Comparison of ENCODE assay signal across 27 cellular contexts in genomic region chr19:32646556-32646955, GRCh38. TPM values are rescaled to one million over a fixed set of nuclear protein-coding genes. Genes with fewer than 3 reads are reported as not detected.
DNase-seq lines count a peak whose midpoint lies in the region; ATAC-seq, FAIRE-seq and TF ChIP-seq lines count a peak whose summit lies in the region.
"Had no signal": no experiment of that assay in that cellular context is flagged by ENCODE, and none has a peak within 500 bp of the region (broad histone marks: within the 10 kb centered on the region; RNA-seq: fewer than 3 reads in every experiment).

No MANE protein-coding gene starts in this region.

- peaks cover 49% of the 10 kb centered on the region for H3K4me1 Mint-ChIP-seq in activated CD8-positive, alpha-beta memory T cell treated with anti-CD3 and anti-CD28 coated beads, Interleukin-2, amount 10 ng/mL, durations not matched to agents 7 days and 5 days
- peaks cover 9% of the 10 kb centered on the region for H3K4me1 Mint-ChIP-seq in activated T-helper 17 cell treated with anti-CD3 and anti-CD28 coated beads, Interleukin-2, amount 50 U/mL, for 72 hours
- H3K4me1 Mint-ChIP-seq in stimulated activated memory B cell treated with anti-CD40 and anti-IgM and Interleukin-4, amounts not matched to agents 10 μg/mL and 1 μg/mL and 100 μg/mL, for 72 hours: peaks cover 15% of the 10 kb centered on the region

- no peak overlapping the region for H3K4me3 ChIP-seq in vagina
- H3K4me3 ChIP-seq: A549, gastroesophageal sphincter, hepatocyte had no signal

- CTCF ChIA-PET in activated CD8-positive, alpha-beta memory T cell treated with anti-CD3 and anti-CD28 coated beads, Interleukin-2, amount 10 ng/mL, durations not matched to agents 7 days and 5 days (lab: Charles Lee): interaction anchor here (1.1 to 1.9 kb wide), 2 partner anchors 22 to 46 kb away, joined by 3 to 5 read pairs; no protein-coding TSS in a partner anchor

- H3K36me3 ChIP-seq in vagina: peaks cover 0 to 71% of the 10 kb centered on the region in 2 donors

- H3K4me3 Mint-ChIP-seq in activated CD8-positive, alpha-beta memory T cell treated with anti-CD3 and anti-CD28 coated beads, Interleukin-2, amount 10 ng/mL, durations not matched to agents 7 days and 5 days: peak overlapping the region; percentile 42
- no peak overlapping the region for H3K4me3 Mint-ChIP-seq in activated T-helper 17 cell treated with anti-CD3 and anti-CD28 coated beads, Interleukin-2, amount 50 U/mL, for 72 hours
- no peak overlapping the region for H3K4me3 Mint-ChIP-seq in stimulated activated memory B cell treated with anti-CD40 and anti-IgM and Interleukin-4, amounts not matched to agents 10 μg/mL and 1 μg/mL and 100 μg/mL, for 72 hours
- H3K4me3 Mint-ChIP-seq: B cell, nephron progenitor cell had no signal

- H3K9me3 ChIP-seq in vagina: no peaks in the 10 kb centered on the region
- H3K9me3 ChIP-seq: A549, gastroesophageal sphincter had no signal

- intact Hi-C loops in vagina (cut with DNase I): no loop called here

- H3K27ac ChIP-seq in vagina: no peak overlapping the region
- H3K27ac ChIP-seq: A549, brain microvascular endothelial cell, gastroesophageal sphincter, hepatocyte, VCaP had no signal

- TF ChIP-seq CTCF in vagina (IDR thresholded peaks at IDR 0.05): no peak

- no peaks in the 10 kb centered on the region for H3K4me1 ChIP-seq in vagina
- H3K4me1 ChIP-seq: A549 had no signal

- H3K27ac Mint-ChIP-seq in activated CD8-positive, alpha-beta memory T cell treated with anti-CD3 and anti-CD28 coated beads, Interleukin-2, amount 10 ng/mL, durations not matched to agents 7 days and 5 days: peak overlapping the region; percentile 80
- peak overlapping the region; percentile 50 for H3K27ac Mint-ChIP-seq in activated T-helper 17 cell treated with anti-CD3 and anti-CD28 coated beads, Interleukin-2, amount 50 U/mL, for 72 hours
- H3K27ac Mint-ChIP-seq in stimulated activated memory B cell treated with anti-CD40 and anti-IgM and Interleukin-4, amounts not matched to agents 10 μg/mL and 1 μg/mL and 100 μg/mL, for 72 hours: no peak overlapping the region
- H3K27ac Mint-ChIP-seq: B cell, nephron progenitor cell had no signal

- FAIRE-seq in GM12891 (lab: Jason Lieb, UNC): peak; percentile 5
- FAIRE-seq: GM19239 had no signal

- no peak for TF ChIP-seq POLR2A in GM12891 (IDR thresholded peaks at IDR 0.05; ENCODE audit: low read depth, low read length)
- no peak for TF ChIP-seq POLR2A in vagina (IDR thresholded peaks at IDR 0.05)

- DNase-seq in activated CD8-positive, alpha-beta memory T cell treated with anti-CD3 and anti-CD28 coated beads, Interleukin-2, amount 10 ng/mL, durations not matched to agents 7 days and 5 days: peak; percentile 82
- no peak for DNase-seq in activated CD8-positive, alpha-beta memory T cell treated with anti-CD3 and anti-CD28 coated beads, Interleukin-2, amount 50 U/mL, for 4 hours
- DNase-seq in GM12891 (ENCODE audit: insufficient read length, low spot score) (no peak), vagina (ENCODE audit: extremely low spot score in 2 of 2) (no peak), UCSD-AML1 (lab: John Stamatoyannopoulos, UW; ENCODE audit: unreplicated experiment) (no peak), NCI-H1105 (lab: John Stamatoyannopoulos, UW) (no peak)
- DNase-seq: activated effector memory CD4-positive, alpha-beta T cell treated with Interleukin-2 at 50 U/mL for 16 hours; amniotic stem cell; brain microvascular endothelial cell; H7; IMR-90; left colon; NCI-H1092; NCI-H187 treated with DMSO at 0.1 percent for 48 hours; NCI-H524; nephron progenitor cell; PC-3 had no signal

- no peaks in the 10 kb centered on the region for H3K27me3 Mint-ChIP-seq in activated CD8-positive, alpha-beta memory T cell treated with anti-CD3 and anti-CD28 coated beads, Interleukin-2, amount 10 ng/mL, durations not matched to agents 7 days and 5 days
- H3K27me3 Mint-ChIP-seq in activated T-helper 17 cell treated with anti-CD3 and anti-CD28 coated beads, Interleukin-2, amount 50 U/mL, for 72 hours: no peaks in the 10 kb centered on the region
- H3K27me3 Mint-ChIP-seq in stimulated activated memory B cell treated with anti-CD40 and anti-IgM and Interleukin-4, amounts not matched to agents 10 μg/mL and 1 μg/mL and 100 μg/mL, for 72 hours: no peaks in the 10 kb centered on the region
- H3K27me3 Mint-ChIP-seq: B cell had no signal

- H3K36me3 Mint-ChIP-seq in activated CD8-positive, alpha-beta memory T cell treated with anti-CD3 and anti-CD28 coated beads, Interleukin-2, amount 10 ng/mL, durations not matched to agents 7 days and 5 days: peaks cover 46% of the 10 kb centered on the region
- H3K36me3 Mint-ChIP-seq in activated T-helper 17 cell treated with anti-CD3 and anti-CD28 coated beads, Interleukin-2, amount 50 U/mL, for 72 hours (ENCODE audit: low read depth): peaks cover 76% of the 10 kb centered on the region
- peaks cover 65% of the 10 kb centered on the region for H3K36me3 Mint-ChIP-seq in stimulated activated memory B cell treated with anti-CD40 and anti-IgM and Interleukin-4, amounts not matched to agents 10 μg/mL and 1 μg/mL and 100 μg/mL, for 72 hours

- ATAC-seq in activated CD8-positive, alpha-beta memory T cell treated with anti-CD3 and anti-CD28 coated beads, Interleukin-2, amount 10 ng/mL, durations not matched to agents 7 days and 5 days: peak; percentile 67
- peak; percentile 59 for ATAC-seq in activated T-helper 17 cell treated with anti-CD3 and anti-CD28 coated beads, Interleukin-2, amount 50 U/mL, for 72 hours (replicated peaks)
- peak; percentile 60 for ATAC-seq in stimulated activated memory B cell treated with anti-CD40 and anti-IgM and Interleukin-4, amounts not matched to agents 10 μg/mL and 1 μg/mL and 100 μg/mL, for 72 hours
- ATAC-seq: A549, gastroesophageal sphincter, left colon, PC-3, Right ventricle myocardium inferior had no signal

- no peaks in the 10 kb centered on the region for H3K9me3 Mint-ChIP-seq in activated CD8-positive, alpha-beta memory T cell treated with anti-CD3 and anti-CD28 coated beads, Interleukin-2, amount 10 ng/mL, durations not matched to agents 7 days and 5 days (ENCODE audit: low read depth)
- H3K9me3 Mint-ChIP-seq in activated T-helper 17 cell treated with anti-CD3 and anti-CD28 coated beads, Interleukin-2, amount 50 U/mL, for 72 hours: no peaks in the 10 kb centered on the region
- no peaks in the 10 kb centered on the region for H3K9me3 Mint-ChIP-seq in stimulated activated memory B cell treated with anti-CD40 and anti-IgM and Interleukin-4, amounts not matched to agents 10 μg/mL and 1 μg/mL and 100 μg/mL, for 72 hours
- H3K9me3 Mint-ChIP-seq: nephron progenitor cell had no signal

- no peaks in the 10 kb centered on the region for H3K27me3 ChIP-seq in vagina
- H3K27me3 ChIP-seq: brain microvascular endothelial cell, gastroesophageal sphincter, hepatocyte had no signal

TF ChIP-seq in GM12891, 5 proteins besides CTCF, POLR2A, EP300 and RAD21:
- no peak for TF ChIP-seq PAX5 (IDR thresholded peaks at IDR 0.05; ENCODE audit: insufficient read depth, low read length, severe bottlenecking)
- TF ChIP-seq SPI1 (IDR thresholded peaks at IDR 0.05; ENCODE audit: low read depth, low read length): no peak
- TF ChIP-seq POLR2AphosphoS5 (IDR thresholded peaks at IDR 0.05; ENCODE audit: low read depth, low read length): no peak
- no peak for TF ChIP-seq TAF1 (IDR thresholded peaks at IDR 0.05; ENCODE audit: low read depth, low read length)
- TF ChIP-seq POU2F2 (IDR thresholded peaks at IDR 0.05; ENCODE audit: low read depth, low read length): no peak
TF ChIP-seq in GM12891: peak in this region for 0.

RNA-seq across cellular contexts. Expression of gene ANKRD27, which starts 28.4 kb away (rescaled TPM):
- total RNA-seq in activated CD8-positive, alpha-beta memory T cell treated with anti-CD3 and anti-CD28 coated beads, Interleukin-2, amount 10 ng/mL, durations not matched to agents 7 days and 5 days: 10 to 100 TPM; 40.3 to 41.7 TPM
- 13.1 TPM for polyA plus RNA-seq in GM12891 (2012; ENCODE audit: low read depth, missing spikeins)
- total RNA-seq in activated T-helper 17 cell treated with anti-CD3 and anti-CD28 coated beads, Interleukin-2, amount 50 U/mL, for 72 hours: 10 to 100 TPM; 31.7 to 40.0 TPM
- total RNA-seq in vagina: 32.4 TPM

RNA-seq across cellular contexts. Expression of gene RGS9BP, which starts 29.1 kb away (rescaled TPM):
- total RNA-seq in activated CD8-positive, alpha-beta memory T cell treated with anti-CD3 and anti-CD28 coated beads, Interleukin-2, amount 10 ng/mL, durations not matched to agents 7 days and 5 days: under 1 TPM; 0.28 to 0.79 TPM
- 0.08 TPM for polyA plus RNA-seq in GM12891 (2012; ENCODE audit: low read depth, missing spikeins)
- total RNA-seq in activated T-helper 17 cell treated with anti-CD3 and anti-CD28 coated beads, Interleukin-2, amount 50 U/mL, for 72 hours: under 1 TPM; 0.48 to 0.93 TPM
- 0.49 TPM for total RNA-seq in vagina
- polyA plus RNA-seq: endothelial cell of umbilical vein had no signal

RNA-seq across cellular contexts. Expression of gene NUDT19, which starts 45.1 kb away (rescaled TPM):
- 10 to 100 TPM; 13.0 to 18.1 TPM for total RNA-seq in activated CD8-positive, alpha-beta memory T cell treated with anti-CD3 and anti-CD28 coated beads, Interleukin-2, amount 10 ng/mL, durations not matched to agents 7 days and 5 days
- polyA plus RNA-seq in GM12891 (2012; ENCODE audit: low read depth, missing spikeins): 7.2 TPM
- total RNA-seq in activated T-helper 17 cell treated with anti-CD3 and anti-CD28 coated beads, Interleukin-2, amount 50 U/mL, for 72 hours: 10 to 100 TPM; 14.6 to 21.4 TPM
- total RNA-seq in vagina: 12.5 TPM
